1 cellular context compared by ENCODE assay signal in the genomic region with DNA sequence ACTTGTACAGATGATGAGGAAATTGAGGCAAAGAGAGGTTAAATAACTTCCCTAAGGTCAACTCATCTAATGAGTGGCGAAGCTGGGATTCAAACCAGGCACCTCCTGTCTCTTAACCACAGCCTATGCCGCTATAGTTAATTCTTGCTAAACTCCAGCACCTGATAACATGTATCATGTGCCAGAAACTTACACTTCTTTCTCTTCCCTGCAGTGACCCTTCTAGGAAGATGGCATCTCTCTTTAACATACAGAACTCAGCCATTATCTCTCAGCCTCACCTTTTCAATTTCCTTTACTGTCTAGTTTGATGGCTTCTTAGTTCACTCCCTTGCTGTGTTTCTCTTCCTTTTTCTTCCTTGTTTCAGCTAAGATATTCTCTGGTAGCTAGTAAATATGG.
TF ChIP-seq lines count a peak whose summit lies in the region.

No MANE protein-coding gene starts in this region.

TF ChIP-seq in K562, 482 proteins besides CTCF, POLR2A, EP300 and RAD21 (continued from another document):
- TF ChIP-seq, protein P1, sequence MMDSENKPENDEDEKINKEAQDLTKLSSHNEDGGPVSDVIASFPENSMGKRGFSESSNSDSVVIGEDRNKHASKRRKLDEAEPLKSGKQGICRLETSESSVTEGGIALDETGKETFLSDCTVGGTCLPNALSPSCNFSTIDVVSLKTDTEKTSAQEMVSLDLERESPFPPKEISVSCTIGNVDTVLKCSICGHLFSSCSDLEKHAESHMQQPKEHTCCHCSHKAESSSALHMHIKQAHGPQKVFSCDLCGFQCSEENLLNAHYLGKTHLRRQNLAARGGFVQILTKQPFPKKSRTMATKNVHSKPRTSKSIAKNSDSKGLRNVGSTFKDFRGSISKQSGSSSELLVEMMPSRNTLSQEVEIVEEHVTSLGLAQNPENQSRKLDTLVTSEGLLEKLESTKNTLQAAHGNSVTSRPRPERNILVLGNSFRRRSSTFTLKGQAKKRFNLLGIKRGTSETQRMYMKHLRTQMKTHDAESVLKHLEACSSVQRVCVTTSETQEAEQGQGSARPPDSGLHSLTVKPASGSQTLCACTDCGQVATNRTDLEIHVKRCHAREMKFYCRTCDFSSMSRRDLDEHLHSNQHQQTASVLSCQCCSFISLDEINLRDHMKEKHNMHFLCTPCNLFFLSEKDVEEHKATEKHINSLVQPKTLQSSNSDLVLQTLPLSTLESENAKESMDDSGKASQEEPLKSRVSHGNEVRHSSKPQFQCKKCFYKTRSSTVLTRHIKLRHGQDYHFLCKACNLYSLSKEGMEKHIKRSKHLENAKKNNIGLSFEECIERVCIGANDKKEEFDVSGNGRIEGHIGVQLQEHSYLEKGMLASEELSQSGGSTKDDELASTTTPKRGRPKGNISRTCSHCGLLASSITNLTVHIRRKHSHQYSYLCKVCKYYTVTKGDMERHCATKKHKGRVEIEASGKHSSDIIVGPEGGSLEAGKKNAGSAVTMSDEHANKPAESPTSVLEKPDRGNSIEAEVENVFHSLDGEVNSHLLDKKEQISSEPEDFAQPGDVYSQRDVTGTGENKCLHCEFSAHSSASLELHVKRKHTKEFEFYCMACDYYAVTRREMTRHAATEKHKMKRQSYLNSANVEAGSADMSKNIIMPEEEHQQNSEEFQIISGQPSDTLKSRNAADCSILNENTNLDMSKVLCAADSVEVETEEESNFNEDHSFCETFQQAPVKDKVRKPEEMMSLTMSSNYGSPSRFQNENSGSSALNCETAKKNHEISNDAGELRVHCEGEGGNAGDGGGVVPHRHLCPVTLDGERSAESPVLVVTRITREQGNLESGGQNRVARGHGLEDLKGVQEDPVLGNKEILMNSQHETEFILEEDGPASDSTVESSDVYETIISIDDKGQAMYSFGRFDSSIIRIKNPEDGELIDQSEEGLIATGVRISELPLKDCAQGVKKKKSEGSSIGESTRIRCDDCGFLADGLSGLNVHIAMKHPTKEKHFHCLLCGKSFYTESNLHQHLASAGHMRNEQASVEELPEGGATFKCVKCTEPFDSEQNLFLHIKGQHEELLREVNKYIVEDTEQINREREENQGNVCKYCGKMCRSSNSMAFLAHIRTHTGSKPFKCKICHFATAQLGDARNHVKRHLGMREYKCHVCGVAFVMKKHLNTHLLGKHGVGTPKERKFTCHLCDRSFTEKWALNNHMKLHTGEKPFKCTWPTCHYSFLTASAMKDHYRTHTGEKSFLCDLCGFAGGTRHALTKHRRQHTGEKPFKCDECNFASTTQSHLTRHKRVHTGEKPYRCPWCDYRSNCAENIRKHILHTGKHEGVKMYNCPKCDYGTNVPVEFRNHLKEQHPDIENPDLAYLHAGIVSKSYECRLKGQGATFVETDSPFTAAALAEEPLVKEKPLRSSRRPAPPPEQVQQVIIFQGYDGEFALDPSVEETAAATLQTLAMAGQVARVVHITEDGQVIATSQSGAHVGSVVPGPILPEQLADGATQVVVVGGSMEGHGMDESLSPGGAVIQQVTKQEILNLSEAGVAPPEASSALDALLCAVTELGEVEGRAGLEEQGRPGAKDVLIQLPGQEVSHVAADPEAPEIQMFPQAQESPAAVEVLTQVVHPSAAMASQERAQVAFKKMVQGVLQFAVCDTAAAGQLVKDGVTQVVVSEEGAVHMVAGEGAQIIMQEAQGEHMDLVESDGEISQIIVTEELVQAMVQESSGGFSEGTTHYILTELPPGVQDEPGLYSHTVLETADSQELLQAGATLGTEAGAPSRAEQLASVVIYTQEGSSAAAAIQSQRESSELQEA (IDR thresholded peaks at IDR 0.05; ENCODE audit: low read depth) = no peak
- TF ChIP-seq ZNF24 (IDR thresholded peaks at IDR 0.05) (no peak), PRMT5 (CRISPR knock-in tag; IDR thresholded peaks at IDR 0.05) (no peak), RNF2 (IDR thresholded peaks at IDR 0.05) (no peak), YBX1 (IDR thresholded peaks at IDR 0.05) (no peak), FOXM1 (IDR thresholded peaks at IDR 0.05; ENCODE audit: low read depth) (peak; percentile 39; the same call in 1 of the 2 replicates), FOXM1 (CRISPR knock-in tag; IDR thresholded peaks at IDR 0.05; ENCODE audit: low read depth) (no peak), STAG1 (CRISPR knock-in tag; IDR thresholded peaks at IDR 0.05; ENCODE audit: borderline replicate concordance) (no peak), SMAD1 (IDR thresholded peaks at IDR 0.05; ENCODE audit: low read depth, low read length, partially characterized antibody) (no peak), ZNF766 (CRISPR knock-in tag; conservative IDR thresholded peaks at IDR 0.05) (no peak), SETDB1 (IDR thresholded peaks at IDR 0.05; ENCODE audit: low read length) (no peak), SMARCE1 (IDR thresholded peaks at IDR 0.05) (no peak), ZNF23 (CRISPR knock-in tag; IDR thresholded peaks at IDR 0.05) (no peak), ILF3 (IDR thresholded peaks at IDR 0.05; ENCODE audit: borderline replicate concordance) (no peak), TRIM28 (IDR thresholded peaks at IDR 0.05) (no peak), RUNX1 (IDR thresholded peaks at IDR 0.05; ENCODE audit: low read depth) (no peak), ZNF75A (CRISPR knock-in tag; IDR thresholded peaks at IDR 0.05) (no peak), ZNF184 (CRISPR knock-in tag; IDR thresholded peaks at IDR 0.05) (no peak), MAFK (IDR thresholded peaks at IDR 0.05; ENCODE audit: low read length) (no peak), TEAD2 (tag; IDR thresholded peaks at IDR 0.05) (no peak)
- TF ChIP-seq, protein P2, sequence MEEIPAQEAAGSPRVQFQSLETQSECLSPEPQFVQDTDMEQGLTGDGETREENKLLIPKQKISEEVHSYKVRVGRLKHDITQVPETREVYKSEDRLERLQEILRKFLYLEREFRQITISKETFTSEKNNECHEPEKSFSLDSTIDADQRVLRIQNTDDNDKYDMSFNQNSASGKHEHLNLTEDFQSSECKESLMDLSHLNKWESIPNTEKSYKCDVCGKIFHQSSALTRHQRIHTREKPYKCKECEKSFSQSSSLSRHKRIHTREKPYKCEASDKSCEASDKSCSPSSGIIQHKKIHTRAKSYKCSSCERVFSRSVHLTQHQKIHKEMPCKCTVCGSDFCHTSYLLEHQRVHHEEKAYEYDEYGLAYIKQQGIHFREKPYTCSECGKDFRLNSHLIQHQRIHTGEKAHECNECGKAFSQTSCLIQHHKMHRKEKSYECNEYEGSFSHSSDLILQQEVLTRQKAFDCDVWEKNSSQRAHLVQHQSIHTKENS (CRISPR knock-in tag; IDR thresholded peaks at IDR 0.05) = no peak
- TF ChIP-seq, protein P3, sequence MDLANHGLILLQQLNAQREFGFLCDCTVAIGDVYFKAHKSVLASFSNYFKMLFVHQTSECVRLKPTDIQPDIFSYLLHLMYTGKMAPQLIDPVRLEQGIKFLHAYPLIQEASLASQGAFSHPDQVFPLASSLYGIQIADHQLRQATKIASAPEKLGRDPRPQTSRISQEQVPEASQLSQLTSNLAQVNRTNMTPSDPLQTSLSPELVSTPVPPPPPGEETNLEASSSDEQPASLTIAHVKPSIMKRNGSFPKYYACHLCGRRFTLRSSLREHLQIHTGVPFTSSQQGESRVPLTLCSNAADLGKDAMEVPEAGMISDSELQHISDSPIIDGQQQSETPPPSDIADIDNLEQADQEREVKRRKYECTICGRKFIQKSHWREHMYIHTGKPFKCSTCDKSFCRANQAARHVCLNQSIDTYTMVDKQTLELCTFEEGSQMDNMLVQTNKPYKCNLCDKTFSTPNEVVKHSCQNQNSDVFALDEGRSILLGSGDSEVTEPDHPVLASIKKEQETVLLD (IDR thresholded peaks at IDR 0.05) = peak; percentile 18; the same call in 1 of the 2 replicates
- TF ChIP-seq, protein P4, sequence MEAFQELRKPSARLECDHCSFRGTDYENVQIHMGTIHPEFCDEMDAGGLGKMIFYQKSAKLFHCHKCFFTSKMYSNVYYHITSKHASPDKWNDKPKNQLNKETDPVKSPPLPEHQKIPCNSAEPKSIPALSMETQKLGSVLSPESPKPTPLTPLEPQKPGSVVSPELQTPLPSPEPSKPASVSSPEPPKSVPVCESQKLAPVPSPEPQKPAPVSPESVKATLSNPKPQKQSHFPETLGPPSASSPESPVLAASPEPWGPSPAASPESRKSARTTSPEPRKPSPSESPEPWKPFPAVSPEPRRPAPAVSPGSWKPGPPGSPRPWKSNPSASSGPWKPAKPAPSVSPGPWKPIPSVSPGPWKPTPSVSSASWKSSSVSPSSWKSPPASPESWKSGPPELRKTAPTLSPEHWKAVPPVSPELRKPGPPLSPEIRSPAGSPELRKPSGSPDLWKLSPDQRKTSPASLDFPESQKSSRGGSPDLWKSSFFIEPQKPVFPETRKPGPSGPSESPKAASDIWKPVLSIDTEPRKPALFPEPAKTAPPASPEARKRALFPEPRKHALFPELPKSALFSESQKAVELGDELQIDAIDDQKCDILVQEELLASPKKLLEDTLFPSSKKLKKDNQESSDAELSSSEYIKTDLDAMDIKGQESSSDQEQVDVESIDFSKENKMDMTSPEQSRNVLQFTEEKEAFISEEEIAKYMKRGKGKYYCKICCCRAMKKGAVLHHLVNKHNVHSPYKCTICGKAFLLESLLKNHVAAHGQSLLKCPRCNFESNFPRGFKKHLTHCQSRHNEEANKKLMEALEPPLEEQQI (IDR thresholded peaks at IDR 0.05) = 0 out of 2 replicates have a peak, but pooled peaks have one; percentile 31
- TF ChIP-seq, protein P5, sequence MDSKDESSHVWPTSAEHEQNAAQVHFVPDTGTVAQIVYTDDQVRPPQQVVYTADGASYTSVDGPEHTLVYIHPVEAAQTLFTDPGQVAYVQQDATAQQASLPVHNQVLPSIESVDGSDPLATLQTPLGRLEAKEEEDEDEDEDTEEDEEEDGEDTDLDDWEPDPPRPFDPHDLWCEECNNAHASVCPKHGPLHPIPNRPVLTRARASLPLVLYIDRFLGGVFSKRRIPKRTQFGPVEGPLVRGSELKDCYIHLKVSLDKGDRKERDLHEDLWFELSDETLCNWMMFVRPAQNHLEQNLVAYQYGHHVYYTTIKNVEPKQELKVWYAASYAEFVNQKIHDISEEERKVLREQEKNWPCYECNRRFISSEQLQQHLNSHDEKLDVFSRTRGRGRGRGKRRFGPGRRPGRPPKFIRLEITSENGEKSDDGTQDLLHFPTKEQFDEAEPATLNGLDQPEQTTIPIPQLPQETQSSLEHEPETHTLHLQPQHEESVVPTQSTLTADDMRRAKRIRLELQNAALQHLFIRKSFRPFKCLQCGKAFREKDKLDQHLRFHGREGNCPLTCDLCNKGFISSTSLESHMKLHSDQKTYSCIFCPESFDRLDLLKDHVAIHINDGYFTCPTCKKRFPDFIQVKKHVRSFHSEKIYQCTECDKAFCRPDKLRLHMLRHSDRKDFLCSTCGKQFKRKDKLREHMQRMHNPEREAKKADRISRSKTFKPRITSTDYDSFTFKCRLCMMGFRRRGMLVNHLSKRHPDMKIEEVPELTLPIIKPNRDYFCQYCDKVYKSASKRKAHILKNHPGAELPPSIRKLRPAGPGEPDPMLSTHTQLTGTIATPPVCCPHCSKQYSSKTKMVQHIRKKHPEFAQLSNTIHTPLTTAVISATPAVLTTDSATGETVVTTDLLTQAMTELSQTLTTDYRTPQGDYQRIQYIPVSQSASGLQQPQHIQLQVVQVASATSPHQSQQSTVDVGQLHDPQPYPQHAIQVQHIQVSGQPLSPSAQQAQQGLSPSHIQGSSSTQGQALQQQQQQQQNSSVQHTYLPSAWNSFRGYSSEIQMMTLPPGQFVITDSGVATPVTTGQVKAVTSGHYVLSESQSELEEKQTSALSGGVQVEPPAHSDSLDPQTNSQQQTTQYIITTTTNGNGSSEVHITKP (IDR thresholded peaks at IDR 0.05; ENCODE audit: partially characterized antibody) = no peak
TF ChIP-seq in K562: peak in this region for 45.
